ENCODE assay signal across 8 cellular contexts in genomic region chr9:19102181-19102630, GRCh38. TPM values are rescaled to one million over a fixed set of nuclear protein-coding genes. Genes with fewer than 3 reads are reported as not detected.
DNase-seq lines count a peak whose midpoint lies in the region; ATAC-seq and TF ChIP-seq lines count a peak whose summit lies in the region.

No MANE protein-coding gene starts in this region.

- intact Hi-C loops in PC-3 (cut with micrococcal nuclease) (loop anchor here (5.0 to 10.0 kb wide), 2 partner anchors 70 to 133 kb away; partner anchors contain the start of gene DENND4C), heart right ventricle (cut with DNase I) (loop anchor here in 5 of 10 donors (2.0 to 10.0 kb wide), 7 partner anchors 50 to 355 kb away; partner anchors contain the start of gene RRAGA (in 2 of the 5))

- H3K27me3 ChIP-seq in PC-3 (ENCODE audit: low read length) (no peaks in the 10 kb centered on the region), heart right ventricle (no peaks in the 10 kb centered on the region)

- peak overlapping the region; percentile 92 for H3K4me2 ChIP-seq in PC-3 (ENCODE audit: low read length)

- H3F3A ChIP-seq in PC-3 (ENCODE audit: low read length, unreplicated experiment): no peaks in the 10 kb centered on the region

- H3K9me2 ChIP-seq in PC-3 (replicated peaks; ENCODE audit: low read length): no peaks in the 10 kb centered on the region

- POLR2A ChIA-PET in PC-3 (lab: Charles Lee; ENCODE audit: unreplicated experiment): interaction anchor here (0.6 kb wide), 1 partner anchor 94 kb away, joined by 3 read pairs; no protein-coding TSS in a partner anchor

- DNase-seq in AG09309 (ENCODE audit: low read depth) (no peak), PC-3 (peak; percentile 20), heart right ventricle (no peak), retinal pigment epithelial cell (ENCODE audit: low read depth) (no peak), GM10266 (ENCODE audit: extremely low spot score) (no peak)
- peak; percentile 36 for DNase-seq in activated naive CD4-positive, alpha-beta T cell treated with anti-CD3 and anti-CD28 coated beads, Interleukin-2, amount 50 U/mL, for 16 hours

- BruUV-seq in PC-3 (replicated peaks; lab: Mats Ljungman, UMichigan): TSS peak; percentile 74

- H3K9me3 ChIP-seq in PC-3 (ENCODE audit: low read length) (no peaks in the 10 kb centered on the region), heart right ventricle (no peaks in the 10 kb centered on the region)

- no peaks in the 10 kb centered on the region for H3K36me3 ChIP-seq in PC-3 (ENCODE audit: low read depth, low read length)
- H3K36me3 ChIP-seq in heart right ventricle: peaks cover 0 to 15% (median 0%) of the 10 kb centered on the region in 9 donors

- H4K20me1 ChIP-seq in PC-3 (ENCODE audit: low read length): peaks cover 7% of the 10 kb centered on the region; the same call in 1 of the 2 replicates

- peaks cover 53% of the 10 kb centered on the region for H3K79me2 ChIP-seq in PC-3 (ENCODE audit: low read length)

- peak overlapping the region; percentile 88 for H3K9ac ChIP-seq in PC-3 (ENCODE audit: low read length)

- H3K4me1 ChIP-seq in PC-3 (ENCODE audit: insufficient read depth, low read length): peaks cover 7% of the 10 kb centered on the region; the same call in 1 of the 2 replicates
- peaks cover 0 to 29% (median 17%) of the 10 kb centered on the region in 9 donors for H3K4me1 ChIP-seq in heart right ventricle

- CTCF ChIA-PET in PC-3 (lab: Charles Lee): no interaction called here

- H2AFZ ChIP-seq in PC-3 (ENCODE audit: low read length): peak overlapping the region; percentile 93

- ATAC-seq in GM18870 (IDR thresholded peaks at IDR 0.05; ENCODE audit: unreplicated experiment) (peak; percentile 21), HG03066 (IDR thresholded peaks at IDR 0.05; ENCODE audit: low read depth, unreplicated experiment) (peak; percentile 32), PC-3 (peak; percentile 43), heart right ventricle (peak in 7 of 8 donors; percentile 10 to 46 (median 17))

- H3K4me3 ChIP-seq in AG09309 (ENCODE audit: control insufficient read depth, low read depth, low read length) (peak overlapping the region; percentile 86), PC-3 (ENCODE audit: low read length) (peak overlapping the region; percentile 83), heart right ventricle (peak overlapping the region; percentile 64 to 91 (median 78)), retinal pigment epithelial cell (ENCODE audit: low read length) (peak overlapping the region; percentile 85)

- WGBS in heart right ventricle, 2 donors: 1% methylated on average over 21 of the region's 21 CpGs

- H3K27ac ChIP-seq in PC-3 (ENCODE audit: low read length) (peak overlapping the region; percentile 10; the same call in 1 of the 2 replicates), heart right ventricle (peak overlapping the region in 9 of 10 donors; percentile 78 to 91 (median 90))

- TF ChIP-seq CTCF in AG09309 (IDR thresholded peaks at IDR 0.05; ENCODE audit: control insufficient read depth, insufficient read depth, low read depth, low read length, missing control alignments) (no peak), PC-3 (conservative IDR thresholded peaks at IDR 0.05; ENCODE audit: low read depth, low read length) (no peak), heart right ventricle (IDR thresholded peaks at IDR 0.05) (no peak), retinal pigment epithelial cell (conservative IDR thresholded peaks at IDR 0.05; ENCODE audit: low read depth, low read length) (no peak), GM10266 (IDR thresholded peaks at IDR 0.05; ENCODE audit: control insufficient read depth, insufficient read depth, low read depth, missing control alignments) (no peak)

RNA-seq across cellular contexts. Expression of gene HAUS6, which starts 0.5 kb away (rescaled TPM):
- total RNA-seq in PC-3 (2014; rRNA removed) (12.3 and 14.4 TPM in 2 replicates), heart right ventricle (10 to 100 TPM in 1 of 10 donors, 1 to 10 TPM in 9; 4.9 to 10.4 (median 7.2) TPM)
- polyA plus RNA-seq in heart right ventricle: 1 to 10 TPM; 2.6 to 4.2 TPM

RNA-seq across cellular contexts. Expression of gene PLIN2, which starts 25.1 kb away (rescaled TPM):
- 27.8 and 30.2 TPM in 2 replicates for total RNA-seq in PC-3 (2014; rRNA removed)
- 100 to 1,000 TPM in 3 of 10 donors, 10 to 100 TPM in 7; 35.4 to 205 (median 49.4) TPM for total RNA-seq in heart right ventricle
- 100 to 1,000 TPM in 1 of 2 donors, 10 to 100 TPM in 1; 35.0 to 184 TPM for polyA plus RNA-seq in heart right ventricle

RNA-seq across cellular contexts. Expression of gene RRAGA, which starts 53.0 kb away (rescaled TPM):
- total RNA-seq in PC-3 (2014; rRNA removed): 13.0 and 16.8 TPM in 2 replicates
- 10 to 100 TPM; 74.7 to 97.8 (median 81.3) TPM for total RNA-seq in heart right ventricle
- 100 to 1,000 TPM in 1 of 2 donors, 10 to 100 TPM in 1; 24.7 to 100 TPM for polyA plus RNA-seq in heart right ventricle

Comparison
In these comparisons a context has a peak if more than half of its experiments do, and no peak if none do; other contexts are left out.
1. DNase-seq: peak in PC-3 (single experiment) and activated naive CD4-positive, alpha-beta T cell treated with anti-CD3 and anti-CD28 coated beads, Interleukin-2, amount 50 U/mL, for 16 hours (single experiment); none in AG09309 (single experiment), heart right ventricle (0 of 2), retinal pigment epithelial cell (single experiment) and GM10266 (single experiment).
2. Peak in every context shown above with its lines, with median percentiles within 50 percentile points of each other: H3K4me3 ChIP-seq and ATAC-seq.